ENCODE assay signal across 22 cellular contexts in the genomic region with DNA sequence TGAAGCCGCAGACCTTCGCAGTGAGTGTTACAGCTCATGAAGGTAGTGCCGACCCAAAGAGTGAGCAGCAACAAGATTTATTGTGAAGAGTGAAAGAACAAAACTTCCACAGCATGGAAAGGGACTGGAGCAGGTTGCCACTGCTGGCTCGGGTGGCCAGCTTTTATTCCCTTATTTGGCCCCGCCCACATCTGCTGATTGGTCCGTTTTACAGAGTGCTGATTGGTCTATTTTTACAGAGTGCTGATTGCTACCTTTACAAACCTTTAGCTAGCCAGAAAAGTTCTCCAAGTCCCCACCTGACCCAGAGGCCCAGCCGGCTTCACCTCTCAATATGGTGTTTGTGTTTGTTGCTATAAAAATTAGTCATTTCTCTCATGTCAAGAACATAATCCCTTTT. TPM values are rescaled to one million over a fixed set of nuclear protein-coding genes. Genes with fewer than 3 reads are reported as not detected.
"Had no signal": no experiment of that assay in that cellular context is flagged by ENCODE, and none has a peak within 500 bp of the region (broad histone marks: within the 10 kb centered on the region; RNA-seq: fewer than 3 reads in every experiment).

No MANE protein-coding gene starts in this region.

- H3K27ac ChIP-seq: KMS-11, SJSA1, SK-N-MC had no signal

- H3K9ac ChIP-seq: KMS-11 had no signal

- H3K9me3 ChIP-seq: SJSA1 had no signal

- H3K4me2 ChIP-seq: KMS-11 had no signal

- H3K36me3 ChIP-seq: SJSA1 had no signal

- H3K27me3 ChIP-seq: SJSA1 had no signal

- DNase-seq: IMR-90, MV-4-11, NCI-H1092, NCI-H1436, NCI-H187, NCI-H2029, NCI-H2081 treated with DMSO at 0.1 percent for 48 hours, NCI-H2171, NCI-H226, NCI-H446, NCI-H510A, NCI-H524 treated with DMSO at 0.1 percent for 48 hours, NCI-H69, NCI-H774, Right ventricle myocardium superior, RPMI8226, SIG-M5 had no signal

- H3K4me3 ChIP-seq: SJSA1, SK-N-MC had no signal

- FAIRE-seq: RCC 7860 had no signal

RNA-seq across cellular contexts. Expression of a gene that starts 49.7 kb away (rescaled TPM):
- total RNA-seq: HT-29 had no signal
